Comparison of ENCODE assay signal across 8 cellular contexts in genomic region chr12:12725956-12726542, GRCh38. TPM values are rescaled to one million over a fixed set of nuclear protein-coding genes. Genes with fewer than 3 reads are reported as not detected.
DNase-seq lines count a peak whose midpoint lies in the region; ATAC-seq, FAIRE-seq and TF ChIP-seq lines count a peak whose summit lies in the region.

No MANE protein-coding gene starts in this region.

- CTCF ChIA-PET in Panc1 (lab: Charles Lee) = no interaction called here

- DNase-seq in GM12892 (ENCODE audit: insufficient read length) (no peak), Panc1 (ENCODE audit: low read depth, low spot score) (no peak), esophagus squamous epithelium (lab: John Stamatoyannopoulos, UW) (no peak), psoas muscle (no peak), NCI-H2081 (lab: John Stamatoyannopoulos, UW) (no peak), GM13976 (ENCODE audit: low spot score) (no peak), cerebellum (ENCODE audit: low spot score) (no peak), SK-N-DZ (ENCODE audit: low spot score) (no peak)

- no TSS peak for BruUV-seq in Panc1 (replicated peaks; lab: Mats Ljungman, UMichigan)

- ATAC-seq in Panc1 = no peak
- peak in 3 of 4 donors; percentile 60 to 71 (median 61) for ATAC-seq in psoas muscle

- intact Hi-C loops in Panc1 (cut with micrococcal nuclease; ENCODE audit: unreplicated experiment) (no loop called here), esophagus squamous epithelium (cut with DNase I) (no loop called here), psoas muscle (cut with DNase I) (loop anchor here in 1 of 2 donors (1.0 to 2.0 kb wide), 2 partner anchors 9 to 61 kb away; partner anchors contain the start of gene CDKN1B)

- peak overlapping the region; percentile 99 for H3K27ac ChIP-seq in Panc1 (ENCODE audit: low read length)
- peak overlapping the region; percentile 97 to 100 (median 98) for H3K27ac ChIP-seq in esophagus squamous epithelium
- peak overlapping the region; percentile 93 for H3K27ac ChIP-seq in psoas muscle

- H3K9me3 ChIP-seq in Panc1 (ENCODE audit: control insufficient read depth, insufficient read depth, low read depth, low read length) = no peaks in the 10 kb centered on the region
- no peaks in the 10 kb centered on the region for H3K9me3 ChIP-seq in esophagus squamous epithelium
- H3K9me3 ChIP-seq in psoas muscle = no peaks in the 10 kb centered on the region

- TF ChIP-seq POLR2A in GM12892 (IDR thresholded peaks at IDR 0.05; ENCODE audit: low read depth, low read length) (peak; percentile 66; the same call in 1 of the 2 replicates), esophagus squamous epithelium (IDR thresholded peaks at IDR 0.05) (no peak)

- POLR2A ChIA-PET in Panc1 (lab: Charles Lee) = interaction anchor here (0.6 to 0.8 kb wide), 2 partner anchors 9 to 11 kb away, joined by 4 to 6 read pairs; no protein-coding TSS in a partner anchor

- WGBS in esophagus squamous epithelium, 2 donors = 0 to 1% methylated on average over 20 to 25 of the region's 26 CpGs
- WGBS in psoas muscle, 3 donors = 2 to 6% (median 5%) methylated on average over 24 to 26 of the region's 26 CpGs

- H3K36me3 ChIP-seq in Panc1 (ENCODE audit: control insufficient read depth, insufficient read depth, low read length) = peaks cover 8% of the 10 kb centered on the region
- H3K36me3 ChIP-seq in esophagus squamous epithelium = peaks cover 0 to 4% (median 0%) of the 10 kb centered on the region in 3 donors
- peaks cover 0 to 13% of the 10 kb centered on the region in 2 donors for H3K36me3 ChIP-seq in psoas muscle (ENCODE audit: insufficient read depth in 1 of 2, low read depth in 1 of 2)

- FAIRE-seq in GM12892 (lab: Jason Lieb, UNC) = no peak

- TF ChIP-seq CTCF in Panc1 (IDR thresholded peaks at IDR 0.05) = no peak
- peak in 1 of 6 experiments; percentile 8 for TF ChIP-seq CTCF in esophagus squamous epithelium (IDR thresholded peaks at IDR 0.05)
- no peak for TF ChIP-seq CTCF in psoas muscle (IDR thresholded peaks at IDR 0.05)
- no peak for TF ChIP-seq CTCF in GM13976 (IDR thresholded peaks at IDR 0.05; ENCODE audit: borderline replicate concordance, control extremely low read depth, extremely low read depth, insufficient read depth, missing control alignments)

- peak overlapping the region; percentile 64 to 68 for H3K4me3 ChIP-seq in Panc1 (ENCODE audit: low read depth in 2 of 2, low read length in 2 of 2)
- H3K4me3 ChIP-seq in esophagus squamous epithelium = peak overlapping the region; percentile 76 to 89 (median 84)
- peak overlapping the region; percentile 84 for H3K4me3 ChIP-seq in psoas muscle

- in situ Hi-C loops in Panc1 (cut with HindIII; ENCODE audit: low pct_unique_long_range_greater_than_20kb, low sequenced_read_pairs) = no loop called here
- in situ Hi-C loops in GM13976 (cut with MboI; ENCODE audit: low sequenced_read_pairs, unreplicated experiment) = no loop called here

- peaks cover 35% of the 10 kb centered on the region for H3K4me1 ChIP-seq in Panc1 (ENCODE audit: control insufficient read depth, insufficient read depth, low read length)
- H3K4me1 ChIP-seq in esophagus squamous epithelium = peaks cover 8 to 45% (median 20%) of the 10 kb centered on the region in 3 donors
- H3K4me1 ChIP-seq in psoas muscle = peaks cover 24% of the 10 kb centered on the region

- H3K27me3 ChIP-seq in Panc1 (ENCODE audit: control insufficient read depth, insufficient read depth, low read length) (no peaks in the 10 kb centered on the region), esophagus squamous epithelium (no peaks in the 10 kb centered on the region), psoas muscle (ENCODE audit: insufficient read depth in 3 of 3, low read length in 2 of 3) (no peaks in the 10 kb centered on the region)

RNA-seq across cellular contexts. Expression of gene CDKN1B, which starts 8.9 kb away (rescaled TPM):
- polyA plus RNA-seq in GM12892 (2012; ENCODE audit: missing spikeins) = 15.1 TPM
- total RNA-seq in Panc1 (2021; ENCODE audit: unreplicated experiment) (25.9 TPM), esophagus squamous epithelium (10 to 100 TPM; 17.3 to 48.1 (median 30.5) TPM), psoas muscle (10 to 100 TPM; 32.2 to 61.0 (median 38.0) TPM), cerebellum (64.6 TPM)
- polyA plus RNA-seq in Panc1 (2012; ENCODE audit: insufficient read length) = 34.2 TPM
- 10 to 100 TPM; 20.7 to 62.8 (median 42.4) TPM for polyA plus RNA-seq in psoas muscle
- 109 and 132 TPM in 2 replicates for polyA plus RNA-seq in SK-N-DZ (2014; cell fraction: cytosol; rRNA removed)
- 65.7 and 67.7 TPM in 2 replicates for polyA plus RNA-seq in SK-N-DZ (2014; cell fraction: nucleus; rRNA removed)

RNA-seq across cellular contexts. Expression of gene GPR19, which starts 30.1 kb away (rescaled TPM):
- polyA plus RNA-seq in GM12892 (2012; ENCODE audit: missing spikeins) = 1.3 TPM
- total RNA-seq in Panc1 (2021; ENCODE audit: unreplicated experiment) (0.82 TPM), esophagus squamous epithelium (under 1 TPM in 1 of 4 donors, not detected in 3; 0.40 TPM), psoas muscle (not detected), cerebellum (23.0 TPM)
- polyA plus RNA-seq in Panc1 (2012; ENCODE audit: insufficient read length) = 0.61 TPM
- polyA plus RNA-seq in psoas muscle = under 1 TPM in 1 of 3 donors, not detected in 2; 0.38 TPM
- 19.7 and 20.4 TPM in 2 replicates for polyA plus RNA-seq in SK-N-DZ (2014; cell fraction: cytosol; rRNA removed)
- polyA plus RNA-seq in SK-N-DZ (2014; cell fraction: nucleus; rRNA removed) = 8.6 and 11.2 TPM in 2 replicates

RNA-seq across cellular contexts. Expression of gene APOLD1, which starts 59.4 kb away (rescaled TPM):
- 2.6 TPM for polyA plus RNA-seq in GM12892 (2012; ENCODE audit: missing spikeins)
- total RNA-seq in Panc1 (2021; ENCODE audit: unreplicated experiment) (4.1 TPM), esophagus squamous epithelium (10 to 100 TPM in 1 of 4 donors, 1 to 10 TPM in 3; 2.5 to 14.1 (median 6.8) TPM), psoas muscle (10 to 100 TPM in 3 of 4 donors, 1 to 10 TPM in 1; 6.1 to 22.6 (median 15.3) TPM), cerebellum (30.2 TPM)
- 6.6 TPM for polyA plus RNA-seq in Panc1 (2012; ENCODE audit: insufficient read length)
- 10 to 100 TPM; 13.9 to 19.8 (median 17.0) TPM for polyA plus RNA-seq in psoas muscle
- 1.6 and 1.7 TPM in 2 replicates for polyA plus RNA-seq in SK-N-DZ (2014; cell fraction: cytosol; rRNA removed)
- 1.2 and 3.0 TPM in 2 replicates for polyA plus RNA-seq in SK-N-DZ (2014; cell fraction: nucleus; rRNA removed)

Comparison
In these comparisons a context has a peak if more than half of its experiments do, and no peak if none do; other contexts are left out.
1. RNA of gene GPR19, which starts 30.1 kb away (total RNA-seq): 23.0 TPM in cerebellum (single experiment); 0.82 TPM in Panc1 (single experiment), 0.40 TPM in esophagus squamous epithelium and not detected in psoas muscle; every median in the first group is over 10 times any median in the second.
2. Peak in every context shown above with its lines, with median percentiles within 50 percentile points of each other: H3K27ac ChIP-seq and H3K4me3 ChIP-seq.